ENCODE assay signal across 15 cellular contexts in genomic region chr17:19321481-19322128, GRCh38. TPM values are rescaled to one million over a fixed set of nuclear protein-coding genes. Genes with fewer than 3 reads are reported as not detected.
DNase-seq lines count a peak whose midpoint lies in the region; ATAC-seq and TF ChIP-seq lines count a peak whose summit lies in the region.
"Had no signal": no experiment of that assay in that cellular context is flagged by ENCODE, and none has a peak within 500 bp of the region (broad histone marks: within the 10 kb centered on the region; RNA-seq: fewer than 3 reads in every experiment).

No MANE protein-coding gene starts in this region.

- 77 to 87% methylated on average over 9 of the region's 9 CpGs for WGBS in testis, 2 donors

- TF ChIP-seq POLR2A in testis (IDR thresholded peaks at IDR 0.05): no peak

- TF ChIP-seq CTCF in GM12874 (IDR thresholded peaks at IDR 0.05; ENCODE audit: insufficient read depth, low read depth, low read length) (peak; percentile 7; the same call in 1 of the 2 replicates), progenitor cell of endocrine pancreas (IDR thresholded peaks at IDR 0.05; ENCODE audit: unreplicated experiment) (peak; percentile 27), testis (IDR thresholded peaks at IDR 0.05) (no peak)

- H3K36me3 Mint-ChIP-seq in progenitor cell of endocrine pancreas (ENCODE audit: insufficient read depth): peaks cover 23% of the 10 kb centered on the region

- peaks cover 16% of the 10 kb centered on the region for H3K9me3 Mint-ChIP-seq in progenitor cell of endocrine pancreas (ENCODE audit: low read depth)
- H3K9me3 Mint-ChIP-seq: CD4-positive, alpha-beta T cell had no signal

- H3K27ac ChIP-seq in angular gyrus (ENCODE audit: low read depth, low read length) (peak overlapping the region; percentile 46), testis (no peak overlapping the region)
- H3K27ac ChIP-seq: epithelial cell of prostate, thoracic aorta had no signal

- H3K27ac Mint-ChIP-seq in progenitor cell of endocrine pancreas: no peak overlapping the region
- H3K27ac Mint-ChIP-seq: activated CD4-positive, alpha-beta T cell treated with anti-CD3 and anti-CD28 coated beads, Interleukin-2, amount 10 ng/mL, durations not matched to agents 24 days and 14 days; CD4-positive, alpha-beta T cell had no signal

- peaks cover 7% of the 10 kb centered on the region for H3K4me1 Mint-ChIP-seq in progenitor cell of endocrine pancreas (ENCODE audit: low read depth)
- H3K4me1 Mint-ChIP-seq: activated CD4-positive, alpha-beta T cell treated with anti-CD3 and anti-CD28 coated beads, Interleukin-2, amount 10 ng/mL, durations not matched to agents 24 days and 14 days had no signal

- H3K9me3 ChIP-seq in testis: no peaks in the 10 kb centered on the region

- no peaks in the 10 kb centered on the region for H3K27me3 Mint-ChIP-seq in progenitor cell of endocrine pancreas

- DNase-seq in Right ventricle myocardium superior: no peak
- DNase-seq in progenitor cell of endocrine pancreas (ENCODE audit: low spot score, unreplicated experiment): no peak
- DNase-seq in nucleus accumbens (lab: John Stamatoyannopoulos, UW): no peak
- DNase-seq in testis: no peak
- no peak for DNase-seq in T-helper 2 cell
- DNase-seq: activated CD4-positive, alpha-beta T cell treated with anti-CD3 and anti-CD28 coated beads, Interleukin-2, amount 10 ng/mL, durations not matched to agents 24 days and 14 days; amygdala; GDM1; NCI-H2029 treated with DMSO at 0.1 percent for 48 hours had no signal

- H3K4me3 ChIP-seq in testis: no peak overlapping the region
- H3K4me3 ChIP-seq: thoracic aorta had no signal

- intact Hi-C loops in Right ventricle myocardium superior (cut with DNase I): no loop called here
- intact Hi-C loops in testis (cut with DNase I; ENCODE audit: low total_unique reads): no loop called here

- peak; percentile 24 for ATAC-seq in Right ventricle myocardium superior (ENCODE audit: poor library complexity)
- ATAC-seq in GM19351 (IDR thresholded peaks at IDR 0.05; ENCODE audit: unreplicated experiment): no peak

- H3K36me3 ChIP-seq in testis (ENCODE audit: low read depth, missing control alignments): no peaks in the 10 kb centered on the region

- H3K4me1 ChIP-seq in testis: peaks cover 13% of the 10 kb centered on the region

- H3K4me3 Mint-ChIP-seq in progenitor cell of endocrine pancreas (ENCODE audit: low read depth): no peak overlapping the region
- H3K4me3 Mint-ChIP-seq: activated CD4-positive, alpha-beta T cell treated with anti-CD3 and anti-CD28 coated beads, Interleukin-2, amount 10 ng/mL, durations not matched to agents 24 days and 14 days; CD4-positive, alpha-beta T cell had no signal

- H3K27me3 ChIP-seq in testis: no peaks in the 10 kb centered on the region

RNA-seq across cellular contexts. Expression of gene B9D1, which starts 40.9 kb away (rescaled TPM):
- total RNA-seq in Right ventricle myocardium superior: 6.8 TPM
- 27.3 and 29.9 TPM in 2 replicates for total RNA-seq in progenitor cell of endocrine pancreas
- 10 to 100 TPM; 42.1 to 59.9 TPM for total RNA-seq in testis
- 132 TPM for polyA plus RNA-seq in testis (ENCODE audit: insufficient read depth, low read depth, low replicate concordance)

RNA-seq across cellular contexts. Expression of gene MAPK7, which starts 56.7 kb away (rescaled TPM):
- total RNA-seq in Right ventricle myocardium superior (13.9 TPM), progenitor cell of endocrine pancreas (39.0 and 41.8 TPM in 2 replicates), testis (10 to 100 TPM; 49.7 to 65.4 TPM)
- polyA plus RNA-seq in testis (ENCODE audit: insufficient read depth, low read depth, low replicate concordance): 54.1 TPM

Comparison
In these comparisons a context has a peak if more than half of its experiments do, and no peak if none do; other contexts are left out.
1. CTCF ChIP-seq: peak in GM12874 (single experiment) and progenitor cell of endocrine pancreas (single experiment); none in testis (0 of 3).